22 cellular contexts compared by ENCODE assay signal in the genomic region with DNA sequence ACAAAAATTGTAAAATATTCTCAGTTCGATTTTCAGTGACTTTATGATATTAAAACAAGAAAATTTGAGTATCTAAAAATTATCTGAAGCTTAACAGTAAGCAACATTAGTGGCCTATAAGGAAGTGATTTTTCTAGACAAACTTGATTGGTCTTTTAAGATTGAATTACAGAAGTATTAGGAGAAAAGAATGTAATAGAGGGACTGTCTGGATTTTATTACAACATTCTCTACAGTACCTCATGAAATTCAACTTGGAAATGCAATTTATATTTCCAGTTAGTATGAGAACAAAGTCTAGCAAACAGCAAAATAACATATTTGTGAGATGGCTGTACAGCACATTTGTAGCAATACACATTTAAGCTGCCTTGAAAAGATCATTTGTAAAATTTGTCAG.
"Had no signal": no experiment of that assay in that cellular context is flagged by ENCODE, and none has a peak within 500 bp of the region (broad histone marks: within the 10 kb centered on the region; RNA-seq: fewer than 3 reads in every experiment).

No MANE protein-coding gene starts in this region.

- DNase-seq: activated CD4-positive, alpha-beta memory T cell treated with anti-CD3 and anti-CD28 coated beads, Interleukin-2, amount 10 ng/mL, durations not matched to agents 7 days and 5 days; activated CD4-positive, alpha-beta T cell treated with anti-CD3 and anti-CD28 coated beads, Interleukin-2, amount 10 ng/mL, durations not matched to agents 24 days and 14 days; activated gamma-delta T cell; activated naive CD4-positive, alpha-beta T cell treated with anti-CD3 and anti-CD28 coated beads, Interleukin-2, amount 50 U/mL, for 16 hours; aorta; brain microvascular endothelial cell; caudate nucleus; dermis blood vessel endothelial cell; effector CD8-positive, alpha-beta T cell; foreskin melanocyte; hippocampal formation; left ventricle myocardium superior; pancreas; psoas muscle; stimulated activated CD4-positive, alpha-beta T cell treated with anti-CD3 and anti-CD28 coated beads, Interleukin-12 subunit alpha, Interleukin-12 subunit beta, amount 100 ng/mL, for 4 hours; stimulated activated CD4-positive, alpha-beta T cell treated with anti-CD3 and anti-CD28 coated beads, Interleukin-4, amount 100 ng/mL, for 4 hours; stimulated activated naive CD8-positive, alpha-beta T cell treated with anti-CD3 and anti-CD28 coated beads, Interleukin-15, Interleukin-2, amounts not matched to agents 100 U/mL and 50 U/mL, for 24 hours; T1000; upper lobe of right lung had no signal

- H3K36me3 Mint-ChIP-seq: natural killer cell treated with Interleukin-12 subunit alpha and Interleukin-12 subunit beta and Interleukin-15 and Interleukin-18, amount 100 ng/mL, for 72 hours had no signal

- H3K27me3 ChIP-seq: brain microvascular endothelial cell, neutrophil, pancreas, right atrium auricular region, upper lobe of right lung had no signal

- H3K4me1 ChIP-seq: pancreas had no signal

- H3K27ac ChIP-seq: brain microvascular endothelial cell, neutrophil, pancreas, psoas muscle, right atrium auricular region, upper lobe of right lung had no signal

- H3K27ac Mint-ChIP-seq: activated CD4-positive, alpha-beta memory T cell treated with anti-CD3 and anti-CD28 coated beads, Interleukin-2, amount 10 ng/mL, durations not matched to agents 7 days and 5 days; activated CD4-positive, alpha-beta T cell treated with anti-CD3 and anti-CD28 coated beads, Interleukin-2, amount 10 ng/mL, durations not matched to agents 24 days and 14 days; natural killer cell treated with Interleukin-12 subunit alpha and Interleukin-12 subunit beta and Interleukin-15 and Interleukin-18, amount 100 ng/mL, for 72 hours had no signal

- H3K4me3 Mint-ChIP-seq: activated CD4-positive, alpha-beta memory T cell treated with anti-CD3 and anti-CD28 coated beads, Interleukin-2, amount 10 ng/mL, durations not matched to agents 7 days and 5 days; activated CD4-positive, alpha-beta T cell treated with anti-CD3 and anti-CD28 coated beads, Interleukin-2, amount 10 ng/mL, durations not matched to agents 24 days and 14 days; natural killer cell treated with Interleukin-12 subunit alpha and Interleukin-12 subunit beta and Interleukin-15 and Interleukin-18, amount 100 ng/mL, for 72 hours had no signal

- ATAC-seq: left ventricle myocardium superior; natural killer cell treated with Interleukin-12 subunit alpha and Interleukin-12 subunit beta and Interleukin-15 and Interleukin-18, amount 100 ng/mL, for 72 hours; pancreas; psoas muscle; stimulated activated naive CD8-positive, alpha-beta T cell treated with anti-CD3 and anti-CD28 coated beads, Interleukin-15, Interleukin-2, amounts not matched to agents 100 U/mL and 50 U/mL, for 24 hours; upper lobe of right lung had no signal

- H3K27me3 Mint-ChIP-seq: activated CD4-positive, alpha-beta memory T cell treated with anti-CD3 and anti-CD28 coated beads, Interleukin-2, amount 10 ng/mL, durations not matched to agents 7 days and 5 days; activated CD4-positive, alpha-beta T cell treated with anti-CD3 and anti-CD28 coated beads, Interleukin-2, amount 10 ng/mL, durations not matched to agents 24 days and 14 days; natural killer cell treated with Interleukin-12 subunit alpha and Interleukin-12 subunit beta and Interleukin-15 and Interleukin-18, amount 100 ng/mL, for 72 hours had no signal

- H3K36me3 ChIP-seq: brain microvascular endothelial cell, neutrophil, pancreas, right atrium auricular region, upper lobe of right lung had no signal

- H3K9me3 Mint-ChIP-seq: activated CD4-positive, alpha-beta memory T cell treated with anti-CD3 and anti-CD28 coated beads, Interleukin-2, amount 10 ng/mL, durations not matched to agents 7 days and 5 days; activated CD4-positive, alpha-beta T cell treated with anti-CD3 and anti-CD28 coated beads, Interleukin-2, amount 10 ng/mL, durations not matched to agents 24 days and 14 days; natural killer cell treated with Interleukin-12 subunit alpha and Interleukin-12 subunit beta and Interleukin-15 and Interleukin-18, amount 100 ng/mL, for 72 hours had no signal

- H3K4me3 ChIP-seq: pancreas, psoas muscle, right atrium auricular region, upper lobe of right lung had no signal

- H3K9me3 ChIP-seq: neutrophil, pancreas, psoas muscle, right atrium auricular region, upper lobe of right lung had no signal
